ENCODE assay signal across 15 cellular contexts in the genomic region with DNA sequence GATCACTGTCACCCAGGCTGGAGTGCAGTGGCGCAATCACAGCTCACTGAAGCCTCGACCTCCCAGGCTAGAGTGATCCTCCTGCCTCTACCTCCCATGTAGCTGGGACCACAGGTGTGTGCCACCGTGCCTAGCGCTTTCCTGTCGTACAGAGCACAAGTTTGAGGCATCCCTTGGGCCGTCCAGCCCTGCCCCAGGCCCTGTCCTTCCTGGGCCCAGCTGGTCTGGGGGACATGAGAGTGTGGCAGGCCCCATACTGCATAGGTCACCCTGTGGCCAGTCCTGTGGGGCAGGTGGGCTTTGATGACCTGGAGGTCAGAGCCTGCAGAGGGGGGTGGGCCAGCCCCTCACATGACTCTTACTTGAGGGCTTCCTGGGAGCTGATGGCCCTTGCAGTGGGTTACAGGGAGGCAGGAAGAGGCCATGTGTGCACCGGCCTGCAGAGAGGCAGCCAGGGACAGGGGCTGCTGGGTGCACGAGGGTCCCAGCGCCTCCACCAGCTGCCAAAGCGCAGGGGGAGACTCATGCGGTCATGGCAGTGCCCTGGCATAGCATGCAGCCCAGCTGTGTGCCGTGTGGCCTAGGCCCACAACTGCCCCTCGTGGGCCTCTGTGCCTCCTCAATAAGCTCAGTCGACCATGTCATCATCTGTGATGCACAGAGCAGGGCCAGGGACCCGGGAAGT.
DNase-seq lines count a peak whose midpoint lies in the region; ATAC-seq and TF ChIP-seq lines count a peak whose summit lies in the region.
"Had no signal": no experiment of that assay in that cellular context is flagged by ENCODE, and none has a peak within 500 bp of the region (broad histone marks: within the 10 kb centered on the region; RNA-seq: fewer than 3 reads in every experiment).

No MANE protein-coding gene starts in this region.

- intact Hi-C loops in upper lobe of right lung (cut with DNase I), result loop anchor here (5.0 to 10.0 kb wide), 2 partner anchors 158 to 225 kb away; no protein-coding TSS in a partner anchor

- H3K36me3 Mint-ChIP-seq in T-helper 2 cell treated with Interferon-gamma antibody and Interleukin-4, amounts not matched to agents 5 μg/mL and 100 μg/mL, for 36 hours (ENCODE audit: low read depth), result peaks cover 3% of the 10 kb centered on the region
- H3K36me3 Mint-ChIP-seq in mesothelial cell of epicardium, result peaks cover 14% of the 10 kb centered on the region

- no peaks in the 10 kb centered on the region for H3K9me3 Mint-ChIP-seq in T-helper 2 cell treated with Interferon-gamma antibody and Interleukin-4, amounts not matched to agents 5 μg/mL and 100 μg/mL, for 36 hours
- no peaks in the 10 kb centered on the region for H3K9me3 Mint-ChIP-seq in mesothelial cell of epicardium
- H3K9me3 Mint-ChIP-seq: dendritic cell treated with granulocyte-macrophage colony-stimulating factor and Interleukin-4, amounts not matched to agents 40 ng/mL and 50 ng/mL, for 4 days; nephron had no signal

- no peaks in the 10 kb centered on the region for H3K27me3 ChIP-seq in upper lobe of right lung
- H3K27me3 ChIP-seq: BE2C had no signal

- TF ChIP-seq CTCF in VCaP (conservative IDR thresholded peaks at IDR 0.05) (no peak), mesothelial cell of epicardium (IDR thresholded peaks at IDR 0.05; ENCODE audit: unreplicated experiment) (no peak), upper lobe of right lung (IDR thresholded peaks at IDR 0.05) (no peak)

- no peak overlapping the region for H3K4me3 Mint-ChIP-seq in T-helper 2 cell treated with Interferon-gamma antibody and Interleukin-4, amounts not matched to agents 5 μg/mL and 100 μg/mL, for 36 hours
- no peak overlapping the region for H3K4me3 Mint-ChIP-seq in mesothelial cell of epicardium
- H3K4me3 Mint-ChIP-seq: dendritic cell treated with granulocyte-macrophage colony-stimulating factor and Interleukin-4, amounts not matched to agents 40 ng/mL and 50 ng/mL, for 4 days; nephron had no signal

- peak overlapping the region; percentile 47 for H3K27ac ChIP-seq in VCaP
- H3K27ac ChIP-seq in upper lobe of right lung, result no peak overlapping the region
- H3K27ac ChIP-seq: thoracic aorta had no signal

- H3K4me1 Mint-ChIP-seq in T-helper 2 cell treated with Interferon-gamma antibody and Interleukin-4, amounts not matched to agents 5 μg/mL and 100 μg/mL, for 36 hours (ENCODE audit: low read depth), result peaks cover 2% of the 10 kb centered on the region
- no peaks in the 10 kb centered on the region for H3K4me1 Mint-ChIP-seq in mesothelial cell of epicardium

- H3K27ac Mint-ChIP-seq in T-helper 2 cell treated with Interferon-gamma antibody and Interleukin-4, amounts not matched to agents 5 μg/mL and 100 μg/mL, for 36 hours, result peak overlapping the region; percentile 41
- H3K27ac Mint-ChIP-seq in mesothelial cell of epicardium, result peak overlapping the region; percentile 47
- H3K27ac Mint-ChIP-seq: dendritic cell treated with granulocyte-macrophage colony-stimulating factor and Interleukin-4, amounts not matched to agents 40 ng/mL and 50 ng/mL, for 4 days; nephron had no signal

- H3K4me3 ChIP-seq in upper lobe of right lung, result no peak overlapping the region
- H3K4me3 ChIP-seq: HAP-1, thoracic aorta had no signal

- H3K4me1 ChIP-seq in upper lobe of right lung, result no peaks in the 10 kb centered on the region

- H3K36me3 ChIP-seq in upper lobe of right lung, result peaks cover 24% of the 10 kb centered on the region

- no peaks in the 10 kb centered on the region for H3K9me3 ChIP-seq in upper lobe of right lung
- H3K9me3 ChIP-seq: BE2C, HAP-1, thoracic aorta had no signal

- DNase-seq in T-helper 2 cell treated with Interferon-gamma antibody and Interleukin-4, amounts not matched to agents 5 μg/mL and 100 μg/mL, for 36 hours (ENCODE audit: low spot score), result no peak
- DNase-seq in T-helper 2 cell, result no peak
- DNase-seq in mesothelial cell of epicardium (ENCODE audit: low spot score in 2 of 2, unreplicated experiment in 2 of 2), result no peak
- DNase-seq in upper lobe of right lung, result no peak
- no peak for DNase-seq in GOT3 (lab: John Stamatoyannopoulos, UW)
- DNase-seq: 8988T; NK-92 treated with Interleukin-12 subunit alpha and Interleukin-12 subunit beta, amount 100 ng/mL, for 24 hours had no signal

- ATAC-seq in upper lobe of right lung (peak; percentile 1), HG03354 (IDR thresholded peaks at IDR 0.05; ENCODE audit: poor library complexity, severe bottlenecking, unreplicated experiment) (no peak), GM21825 (IDR thresholded peaks at IDR 0.05; ENCODE audit: unreplicated experiment) (no peak)

- no peaks in the 10 kb centered on the region for H3K27me3 Mint-ChIP-seq in T-helper 2 cell treated with Interferon-gamma antibody and Interleukin-4, amounts not matched to agents 5 μg/mL and 100 μg/mL, for 36 hours (ENCODE audit: low read depth)
- no peaks in the 10 kb centered on the region for H3K27me3 Mint-ChIP-seq in mesothelial cell of epicardium (ENCODE audit: low read depth)
- H3K27me3 Mint-ChIP-seq: dendritic cell treated with granulocyte-macrophage colony-stimulating factor and Interleukin-4, amounts not matched to agents 40 ng/mL and 50 ng/mL, for 4 days had no signal
